In the genomic region with DNA sequence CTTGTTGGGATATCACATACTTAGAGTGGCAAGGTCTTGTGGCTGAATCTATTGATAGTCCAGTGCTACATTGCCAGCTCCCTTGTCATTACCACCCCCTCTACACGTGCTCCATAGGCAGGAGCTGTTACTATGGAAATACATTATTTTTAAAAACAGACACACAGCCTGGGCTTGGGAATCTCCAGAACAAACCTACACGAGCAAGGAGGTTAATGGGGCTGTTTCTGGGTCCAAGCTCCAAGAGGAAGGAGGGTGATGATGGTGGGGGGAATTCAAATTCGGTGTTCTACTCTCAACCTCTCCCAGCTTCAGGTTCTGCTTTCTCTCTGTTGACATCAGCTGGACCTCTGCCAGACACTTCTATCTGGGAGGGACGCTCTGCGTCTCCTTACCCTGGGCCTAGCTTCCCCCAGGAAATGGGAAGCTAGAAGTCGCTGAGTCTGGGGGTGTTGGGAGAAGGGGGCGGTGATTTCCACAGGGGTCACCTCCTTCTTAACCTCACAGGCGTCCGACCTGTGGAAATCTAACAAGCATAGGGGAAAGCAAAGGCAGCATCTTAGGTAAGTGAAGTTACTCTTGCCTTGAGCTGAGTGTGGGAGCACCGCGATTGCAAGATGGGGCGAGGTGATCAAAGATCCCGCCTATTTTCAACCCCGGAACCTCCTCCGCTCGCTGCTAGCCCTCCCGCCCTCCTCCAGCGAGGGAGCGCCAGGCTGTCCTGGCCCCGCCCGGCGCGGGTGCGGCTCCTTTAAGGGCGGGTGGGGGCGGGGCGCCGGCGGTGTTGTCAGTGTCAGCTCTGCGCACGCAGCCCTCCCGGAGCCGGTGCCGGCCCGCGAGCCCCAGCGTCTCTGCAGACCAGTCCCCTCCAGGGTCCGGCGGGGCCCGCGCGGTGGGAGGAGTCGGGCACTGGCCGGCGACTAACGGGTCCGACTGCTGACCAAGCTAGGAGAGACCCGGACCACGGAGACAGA, we compare ENCODE assay signal across 8 cellular contexts. TPM values are rescaled to one million over a fixed set of nuclear protein-coding genes. Genes with fewer than 3 reads are reported as not detected.
DNase-seq lines count a peak whose midpoint lies in the region; ATAC-seq, FAIRE-seq and TF ChIP-seq lines count a peak whose summit lies in the region.

A gene (plus strand): TSS at position 781 of the 974 bp plus-strand sequence. CDS start 398 bp downstream, outside the sequence.

- no peak for FAIRE-seq in A549 (lab: Jason Lieb, UNC)
- no peak for FAIRE-seq in small intestine (lab: Jason Lieb, UNC)

- POLR2A ChIA-PET in A549 (lab: Yijun Ruan, JAX): interaction anchor here (0.9 to 2.0 kb wide), 4 partner anchors 12 to 62 kb away, joined by 3 to 11 read pairs (median 6); a partner anchor contains a TSS

- 7% methylated on average over 16 of the region's 49 CpGs for WGBS in A549 (ENCODE audit: missing lambda C conversion rate)
- WGBS in small intestine, 3 donors: 1 to 2% (median 2%) methylated on average over 44 to 49 of the region's 49 CpGs

- H3K27me3 ChIP-seq in breast epithelium (no peaks in the 10 kb centered on the region), small intestine (ENCODE audit: control insufficient read depth in 2 of 2, insufficient read depth in 2 of 2, low read length in 2 of 2) (no peaks in the 10 kb centered on the region)

- TF ChIP-seq POLR2A in A549 (IDR thresholded peaks at IDR 0.05; ENCODE audit: low read length) (peak; percentile 13; the same call in 1 of the 2 replicates), breast epithelium (IDR thresholded peaks at IDR 0.05) (no peak)

- H3K4me3 ChIP-seq in A549 (peak within 1 kb of the TSS; percentile 86), breast epithelium (peak within 1 kb of the TSS; percentile 61 to 97 (median 95)), small intestine (ENCODE audit: low read depth in 1 of 2, low read length in 2 of 2) (peak within 1 kb of the TSS; percentile 81 to 98)

- peaks cover 25% of the 10 kb centered on the region for H3K4me1 ChIP-seq in A549
- peaks cover 4 to 6% of the 10 kb centered on the region in 2 donors for H3K4me1 ChIP-seq in breast epithelium
- peaks cover 8 to 12% of the 10 kb centered on the region in 2 donors for H3K4me1 ChIP-seq in small intestine (ENCODE audit: control insufficient read depth in 2 of 2, insufficient read depth in 1 of 2, low read depth in 1 of 2, low read length in 1 of 2)

- H3K27ac ChIP-seq in A549 (peak within 1 kb of the TSS; percentile 68 to 90), VCaP (peak within 1 kb of the TSS; percentile 88), breast epithelium (peak within 1 kb of the TSS; percentile 82 to 86), small intestine (ENCODE audit: low read depth in 1 of 2, low read length in 1 of 2) (peak within 1 kb of the TSS; percentile 85)

- no peak for TF ChIP-seq CTCF in A549 (IDR thresholded peaks at IDR 0.05)
- TF ChIP-seq CTCF in VCaP (conservative IDR thresholded peaks at IDR 0.05): no peak
- TF ChIP-seq CTCF in breast epithelium (IDR thresholded peaks at IDR 0.05): no peak

- peak within 1 kb of the TSS; percentile 82 for H3K4me2 ChIP-seq in A549

- CTCF ChIA-PET in A549 (lab: Yijun Ruan, JAX): interaction anchor here (0.9 to 1.9 kb wide), 8 partner anchors 9 to 217 kb away, joined by 3 to 9 read pairs (median 4); a partner anchor contains a TSS

- ATAC-seq in A549: peak; percentile 81 to 89
- peak; percentile 59 for ATAC-seq in GM18858 (IDR thresholded peaks at IDR 0.05; ENCODE audit: unreplicated experiment)
- ATAC-seq in HG03097 (IDR thresholded peaks at IDR 0.05; ENCODE audit: low FRiP score, unreplicated experiment): peak; percentile 50

- no peak for TF ChIP-seq EP300 in A549 (IDR thresholded peaks at IDR 0.05)

- DNase-seq in A549 (ENCODE audit: low read depth in 1 of 2, low spot score in 1 of 2) (peak; percentile 83 to 84), NCI-H2196 (lab: John Stamatoyannopoulos, UW; ENCODE audit: unreplicated experiment) (peak; percentile 91), breast epithelium (ENCODE audit: low spot score in 2 of 2) (peak; percentile 85 to 88), iPS-NIHi7 (ENCODE audit: extremely low spot score) (peak; percentile 93), small intestine (peak; percentile 96)

- intact Hi-C loops in breast epithelium (cut with DNase I; ENCODE audit: low total_unique reads): no loop called here

- H3K9me3 ChIP-seq in A549: no peaks in the 10 kb centered on the region
- H3K9me3 ChIP-seq in breast epithelium: no peaks in the 10 kb centered on the region
- H3K9me3 ChIP-seq in small intestine (ENCODE audit: control insufficient read depth, low read depth): no peaks in the 10 kb centered on the region

- TF ChIP-seq RAD21 in A549 (conservative IDR thresholded peaks at IDR 0.05 in 1 of 2, IDR thresholded peaks at IDR 0.05 in 1 of 2): no peak

- H3K36me3 ChIP-seq in breast epithelium: no peaks in the 10 kb centered on the region
- H3K36me3 ChIP-seq in small intestine (ENCODE audit: control insufficient read depth in 2 of 2, insufficient read depth in 2 of 2, low read length in 2 of 2): peaks cover 11% of the 10 kb centered on the region in 2 donors

TF ChIP-seq in A549, 52 proteins besides CTCF, POLR2A, EP300 and RAD21:
- TF ChIP-seq, protein P1, sequence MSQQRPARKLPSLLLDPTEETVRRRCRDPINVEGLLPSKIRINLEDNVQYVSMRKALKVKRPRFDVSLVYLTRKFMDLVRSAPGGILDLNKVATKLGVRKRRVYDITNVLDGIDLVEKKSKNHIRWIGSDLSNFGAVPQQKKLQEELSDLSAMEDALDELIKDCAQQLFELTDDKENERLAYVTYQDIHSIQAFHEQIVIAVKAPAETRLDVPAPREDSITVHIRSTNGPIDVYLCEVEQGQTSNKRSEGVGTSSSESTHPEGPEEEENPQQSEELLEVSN (IDR thresholded peaks at IDR 0.05; ENCODE audit: borderline replicate concordance, low read depth): no peak
- TF ChIP-seq EHF (CRISPR knock-in tag; IDR thresholded peaks at IDR 0.05) (no peak), RNF2 (IDR thresholded peaks at IDR 0.05; ENCODE audit: borderline replicate concordance, low read depth) (no peak), TP53 (CRISPR knock-in tag; IDR thresholded peaks at IDR 0.05) (no peak), SMC3 (IDR thresholded peaks at IDR 0.05) (no peak), SREBF2 (IDR thresholded peaks at IDR 0.05) (no peak)
- TF ChIP-seq, protein P2, sequence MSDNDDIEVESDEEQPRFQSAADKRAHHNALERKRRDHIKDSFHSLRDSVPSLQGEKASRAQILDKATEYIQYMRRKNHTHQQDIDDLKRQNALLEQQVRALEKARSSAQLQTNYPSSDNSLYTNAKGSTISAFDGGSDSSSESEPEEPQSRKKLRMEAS (IDR thresholded peaks at IDR 0.05): peak; percentile 48; the same call in 1 of the 2 replicates
- TF ChIP-seq, protein P3, sequence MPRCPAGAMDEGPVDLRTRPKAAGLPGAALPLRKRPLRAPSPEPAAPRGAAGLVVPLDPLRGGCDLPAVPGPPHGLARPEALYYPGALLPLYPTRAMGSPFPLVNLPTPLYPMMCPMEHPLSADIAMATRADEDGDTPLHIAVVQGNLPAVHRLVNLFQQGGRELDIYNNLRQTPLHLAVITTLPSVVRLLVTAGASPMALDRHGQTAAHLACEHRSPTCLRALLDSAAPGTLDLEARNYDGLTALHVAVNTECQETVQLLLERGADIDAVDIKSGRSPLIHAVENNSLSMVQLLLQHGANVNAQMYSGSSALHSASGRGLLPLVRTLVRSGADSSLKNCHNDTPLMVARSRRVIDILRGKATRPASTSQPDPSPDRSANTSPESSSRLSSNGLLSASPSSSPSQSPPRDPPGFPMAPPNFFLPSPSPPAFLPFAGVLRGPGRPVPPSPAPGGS (IDR thresholded peaks at IDR 0.05): no peak
TF ChIP-seq in A549: peak in this region for 1.

RNA-seq across cellular contexts. Expression of the gene that starts here (rescaled TPM):
- polyA plus RNA-seq in A549 (2011; rRNA removed): 2.4 and 3.5 TPM in 2 replicates
- polyA plus RNA-seq in A549 (2012; cell fraction: cytosol; rRNA removed): 4.0 and 5.3 TPM in 2 replicates
- 13.3 and 14.2 TPM in 2 replicates for polyA plus RNA-seq in A549 (2012; cell fraction: nucleus; rRNA removed)
- 4.1 to 4.8 TPM (median 4.2 TPM) in 3 replicates for polyA plus RNA-seq in A549 (2017; fragmentation: RNase III; extraction: RNeasy Plus Mini Kit Qiagen cat#74134 plus additional on column Dnase treatment)
- polyA minus RNA-seq in A549 (2011; rRNA and poly(A)+ RNA removed): 10.6 and 11.8 TPM in 2 replicates
- 1 to 10 TPM; 5.1 to 6.9 (median 6.3) TPM for total RNA-seq in breast epithelium
- 10 to 100 TPM; 14.9 to 21.7 (median 19.2) TPM for polyA plus RNA-seq in small intestine

Comparison
In these comparisons a context has a peak if more than half of its experiments do, and no peak if none do; other contexts are left out.
1. Peak in every context shown above with its lines: DNase-seq, ATAC-seq, H3K4me3 ChIP-seq and H3K27ac ChIP-seq.